ENCODE assay signal across 8 cellular contexts in the genomic region with DNA sequence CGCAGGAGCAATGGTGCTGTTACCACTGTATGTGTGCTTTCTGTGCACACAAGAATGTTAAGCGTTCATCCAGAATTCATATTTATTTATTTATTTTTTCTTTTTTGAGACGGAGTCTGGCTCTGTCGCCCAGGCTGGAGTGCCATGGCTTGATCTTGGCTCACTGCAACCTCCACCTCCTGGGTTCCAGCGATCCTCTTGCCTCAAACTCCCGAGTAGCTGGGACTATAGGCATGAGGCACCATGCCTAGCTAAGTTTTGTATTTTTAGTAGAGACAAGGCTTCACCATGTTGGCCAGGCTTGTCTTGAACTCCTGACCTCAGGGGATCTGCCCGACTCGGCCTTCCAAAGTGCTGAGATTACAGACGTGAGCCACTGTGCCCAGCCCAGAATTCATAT.
DNase-seq lines count a peak whose midpoint lies in the region; ATAC-seq, FAIRE-seq and TF ChIP-seq lines count a peak whose summit lies in the region.
"Not testable (repeated sequence)": the region's sequence is repeated elsewhere in the genome, so short reads cannot be mapped to it uniquely, and the experiment has no call there.

No MANE protein-coding gene starts in this region.

- H3K4me1 ChIP-seq in ACC112 (ENCODE audit: control insufficient read depth, insufficient read depth, low read length, unreplicated experiment) = peaks cover 53% of the 10 kb centered on the region
- peaks cover 59% of the 10 kb centered on the region for H3K4me1 ChIP-seq in PC-3 (ENCODE audit: insufficient read depth, low read length)
- peaks cover 4 to 22% of the 10 kb centered on the region in 2 donors for H3K4me1 ChIP-seq in ascending aorta
- peaks cover 54% of the 10 kb centered on the region for H3K4me1 ChIP-seq in endothelial cell of umbilical vein (ENCODE audit: control insufficient read depth, extremely low read depth, insufficient read depth, low read length)
- peaks cover 23% of the 10 kb centered on the region for H3K4me1 ChIP-seq in hepatocyte (ENCODE audit: insufficient read depth)
- H3K4me1 ChIP-seq in mucosa of rectum (ENCODE audit: control insufficient read depth in 2 of 2, insufficient read depth in 2 of 2, low read length in 2 of 2) = peaks cover 8 to 15% of the 10 kb centered on the region in 2 donors
- H3K4me1 ChIP-seq in skeletal muscle satellite cell (ENCODE audit: control insufficient read depth, insufficient read depth, low read length) = peaks cover 49% of the 10 kb centered on the region
- H3K4me1 ChIP-seq in transverse colon = peaks cover 11 to 31% (median 23%) of the 10 kb centered on the region in 4 donors

- not testable (repeated sequence) for H3K9me2 ChIP-seq in PC-3 (replicated peaks; ENCODE audit: low read length); hepatocyte (replicated peaks; ENCODE audit: insufficient read depth)

- not testable (repeated sequence) for H4K20me1 ChIP-seq in PC-3 (ENCODE audit: low read length); endothelial cell of umbilical vein (replicated peaks; ENCODE audit: control insufficient read depth, extremely low read depth, insufficient read depth, low read length); hepatocyte (ENCODE audit: insufficient read depth, poor library complexity, severe bottlenecking)

- dilution Hi-C loops in endothelial cell of umbilical vein (cut with MboI; ENCODE audit: extremely low pct_ligation_motif_present, low sequenced_read_pairs) = not testable (repeated sequence)

- H3K4me3 ChIP-seq in ACC112 (ENCODE audit: low read depth, low read length); PC-3 (ENCODE audit: low read length); endothelial cell of umbilical vein (replicated peaks in 1 of 3; ENCODE audit: insufficient read depth in 1 of 3, low read depth in 1 of 3, low read length in 3 of 3); hepatocyte; mucosa of rectum (ENCODE audit: low read length in 2 of 2); skeletal muscle satellite cell (ENCODE audit: low read length); transverse colon: not testable (repeated sequence)
- peak overlapping the region; percentile 14 to 37 for H3K4me3 ChIP-seq in ascending aorta

- FAIRE-seq in endothelial cell of umbilical vein (lab: Jason Lieb, UNC) = not testable (repeated sequence)

- not testable (repeated sequence) for BruUV-seq in PC-3 (replicated peaks; lab: Mats Ljungman, UMichigan); endothelial cell of umbilical vein (replicated peaks; lab: Mats Ljungman, UMichigan)

- intact Hi-C loops in PC-3 (cut with micrococcal nuclease) (loop anchor here (5.0 kb wide), 1 partner anchor 83 kb away; no protein-coding TSS in a partner anchor), ascending aorta (cut with DNase I) (loop anchor here (5.0 kb wide), 4 partner anchors 83 to 183 kb away; a partner anchor contains a TSS)
- intact Hi-C loops in endothelial cell of umbilical vein (cut with micrococcal nuclease); transverse colon (cut with DNase I; ENCODE audit: low total_unique reads): not testable (repeated sequence)

- not testable (repeated sequence) for TF ChIP-seq CTCF in PC-3 (conservative IDR thresholded peaks at IDR 0.05; ENCODE audit: low read depth, low read length); ascending aorta (IDR thresholded peaks at IDR 0.05); endothelial cell of umbilical vein (IDR thresholded peaks at IDR 0.05; ENCODE audit: extremely low read depth in 1 of 2, insufficient read depth in 1 of 2, low read depth in 1 of 2, low read length in 2 of 2); hepatocyte (IDR thresholded peaks at IDR 0.05; ENCODE audit: poor library complexity); transverse colon (IDR thresholded peaks at IDR 0.05)

- not testable (repeated sequence) for DNase-seq in PC-3; ascending aorta (ENCODE audit: low spot score in 2 of 2); endothelial cell of umbilical vein (ENCODE audit: low read depth, low spot score); hepatocyte (ENCODE audit: low spot score); transverse colon

- H3F3A ChIP-seq in PC-3 (ENCODE audit: low read length, unreplicated experiment) = peaks cover 12% of the 10 kb centered on the region

- not testable (repeated sequence) for TF ChIP-seq POLR2A in endothelial cell of umbilical vein (IDR thresholded peaks at IDR 0.05; ENCODE audit: low read depth, low read length); transverse colon (IDR thresholded peaks at IDR 0.05)

- H2AFZ ChIP-seq in ACC112 (ENCODE audit: low read length, unreplicated experiment); PC-3 (ENCODE audit: low read length); endothelial cell of umbilical vein (ENCODE audit: low read depth, low read length); hepatocyte: not testable (repeated sequence)

- WGBS in hepatocyte (ENCODE audit: low lambda C conversion rate, missing lambda C conversion rate) = 84% methylated on average over 9 of the region's 9 CpGs
- 81 to 91% methylated on average over 4 to 9 of the region's 9 CpGs for WGBS in transverse colon (ENCODE audit: low coverage in 1 of 2), 2 donors

- POLR2A ChIA-PET in PC-3 (lab: Charles Lee; ENCODE audit: unreplicated experiment) (interaction anchor here (0.6 kb wide), 1 partner anchor 1081 kb away, joined by 3 read pairs; no protein-coding TSS in a partner anchor), endothelial cell of umbilical vein (lab: Charles Lee) (interaction anchor here (1.5 kb wide), 1 partner anchor 43 kb away, joined by 8 read pairs; no protein-coding TSS in a partner anchor)

- H3K9ac ChIP-seq in PC-3 (ENCODE audit: low read length); mucosa of rectum (ENCODE audit: low read depth in 1 of 2, low read length in 2 of 2): not testable (repeated sequence)
- H3K9ac ChIP-seq in endothelial cell of umbilical vein (replicated peaks; ENCODE audit: extremely low read depth, insufficient read depth, low read length) (peak overlapping the region; percentile 91), skeletal muscle satellite cell (ENCODE audit: low read depth, low read length) (peak overlapping the region; percentile 71)

- peak overlapping the region; percentile 81; the same call in 1 of the 2 replicates for H3K4me2 ChIP-seq in PC-3 (ENCODE audit: low read length)
- H3K4me2 ChIP-seq in endothelial cell of umbilical vein (ENCODE audit: insufficient read depth, low read length) = not testable (repeated sequence)
- H3K4me2 ChIP-seq in hepatocyte = peak overlapping the region; percentile 57
- peak overlapping the region; percentile 69 for H3K4me2 ChIP-seq in skeletal muscle satellite cell (ENCODE audit: low read length)

- TF ChIP-seq EP300 in transverse colon (IDR thresholded peaks at IDR 0.05; ENCODE audit: low read depth) = not testable (repeated sequence)

- not testable (repeated sequence) for H3K79me2 ChIP-seq in ACC112 (ENCODE audit: control insufficient read depth, insufficient read depth, low read length, unreplicated experiment); PC-3 (ENCODE audit: low read length); endothelial cell of umbilical vein (ENCODE audit: control insufficient read depth, insufficient read depth, low read length); hepatocyte

- H3K9me3 ChIP-seq in PC-3 (ENCODE audit: low read length); ascending aorta; endothelial cell of umbilical vein (replicated peaks; ENCODE audit: control insufficient read depth, insufficient read depth, low read length); hepatocyte (ENCODE audit: low read depth); mucosa of rectum (ENCODE audit: control insufficient read depth in 2 of 2, low read length in 2 of 2); skeletal muscle satellite cell (replicated peaks; ENCODE audit: low read length); transverse colon: not testable (repeated sequence)

- in situ Hi-C loops in transverse colon (cut with MboI; ENCODE audit: low pct_ligation_motif_present in 1 of 4, low pct_unique_long_range_greater_than_20kb in 1 of 4, low sequenced_read_pairs in 3 of 4) = loop anchor here in 1 of 4 donors (10.0 kb wide), 1 partner anchor 90 kb away; no protein-coding TSS in a partner anchor

- not testable (repeated sequence) for H3K9me1 ChIP-seq in endothelial cell of umbilical vein (replicated peaks; ENCODE audit: control insufficient read depth, extremely low read depth, insufficient read depth, low read length)

- H3K27ac ChIP-seq in ACC112 (ENCODE audit: low read depth, low read length) = peak overlapping the region; percentile 99
- H3K27ac ChIP-seq in PC-3 (ENCODE audit: low read length) = peak overlapping the region; percentile 83
- H3K27ac ChIP-seq in ascending aorta = peak overlapping the region; percentile 86 to 93
- peak overlapping the region; percentile 94 for H3K27ac ChIP-seq in endothelial cell of umbilical vein (ENCODE audit: insufficient read depth, low read depth, low read length)
- peak overlapping the region; percentile 79 for H3K27ac ChIP-seq in hepatocyte
- H3K27ac ChIP-seq in mucosa of rectum (ENCODE audit: low read depth in 2 of 2, low read length in 2 of 2) = peak overlapping the region; percentile 53 to 85
- H3K27ac ChIP-seq in transverse colon = peak overlapping the region; percentile 77 to 84 (median 81)

- H3K27me3 ChIP-seq in ACC112 (ENCODE audit: insufficient read depth, low read length); PC-3 (ENCODE audit: low read length); ascending aorta; endothelial cell of umbilical vein (ENCODE audit: control insufficient read depth in 2 of 2, insufficient read depth in 2 of 2, low read length in 2 of 2); hepatocyte; mucosa of rectum (ENCODE audit: control insufficient read depth in 2 of 2, insufficient read depth in 2 of 2, low read length in 2 of 2); skeletal muscle satellite cell (ENCODE audit: control insufficient read depth, insufficient read depth, low read length); transverse colon: not testable (repeated sequence)

- not testable (repeated sequence) for H3K36me3 ChIP-seq in ACC112 (ENCODE audit: insufficient read depth, low read length); PC-3 (ENCODE audit: low read depth, low read length); ascending aorta; endothelial cell of umbilical vein (ENCODE audit: control insufficient read depth in 2 of 2, extremely low read depth in 1 of 2, insufficient read depth in 2 of 2, low read length in 2 of 2); hepatocyte (replicated peaks; ENCODE audit: insufficient read depth, low read depth); mucosa of rectum (ENCODE audit: control insufficient read depth in 2 of 2, insufficient read depth in 2 of 2, low read length in 2 of 2); skeletal muscle satellite cell (ENCODE audit: insufficient read depth, low read length); transverse colon

- not testable (repeated sequence) for ATAC-seq in PC-3

- CTCF ChIA-PET in PC-3 (lab: Charles Lee) (interaction anchor here (0.7 kb wide), 1 partner anchor 82 kb away, joined by 3 read pairs; no protein-coding TSS in a partner anchor), endothelial cell of umbilical vein (lab: Charles Lee) (interaction anchor here (0.9 to 1.6 kb wide), 8 partner anchors 10 to 187 kb away, joined by 3 to 13 read pairs (median 4); no protein-coding TSS in a partner anchor)
